Comparison of ENCODE assay signal across 8 cellular contexts in genomic region chr9:13279284-13280162, GRCh38. TPM values are rescaled to one million over a fixed set of nuclear protein-coding genes. Genes with fewer than 3 reads are reported as not detected.
DNase-seq lines count a peak whose midpoint lies in the region; ATAC-seq, FAIRE-seq and TF ChIP-seq lines count a peak whose summit lies in the region.

MPDZ (minus strand) TSS chr9:13279692; CDS start chr9:13250315, 29,377 bp downstream.

- no peak for TF ChIP-seq CTCF in colonic mucosa (IDR thresholded peaks at IDR 0.05)
- TF ChIP-seq CTCF in kidney (IDR thresholded peaks at IDR 0.05; ENCODE audit: borderline replicate concordance, extremely low read depth, insufficient read depth): peak; percentile 1

- peak within 1 kb of the TSS; percentile 40 to 46 for H3K9ac ChIP-seq in colonic mucosa (ENCODE audit: low read depth in 2 of 2, low read length in 2 of 2)
- H3K9ac ChIP-seq in kidney (ENCODE audit: low read length in 2 of 2): peak within 1 kb of the TSS; percentile 30 to 79

- H3K27ac ChIP-seq in colonic mucosa (peak within 1 kb of the TSS; percentile 47), kidney (ENCODE audit: low read depth in 2 of 2, low read length in 2 of 2) (peak within 1 kb of the TSS; percentile 63 to 87)

- no peaks in the 10 kb centered on the region for H3K4me1 ChIP-seq in colonic mucosa
- H3K4me1 ChIP-seq in kidney (ENCODE audit: control insufficient read depth in 1 of 2, insufficient read depth in 1 of 2, low read depth in 1 of 2, low read length in 2 of 2): no peaks in the 10 kb centered on the region

- peak within 1 kb of the TSS; percentile 34 for H3K4me3 ChIP-seq in colonic mucosa
- peak within 1 kb of the TSS; percentile 71 to 79 for H3K4me3 ChIP-seq in kidney (ENCODE audit: low read length in 2 of 2)

- FAIRE-seq in kidney (lab: Jason Lieb, UNC): no peak
- FAIRE-seq in GM19239 (lab: Jason Lieb, UNC): no peak

- no peaks in the 10 kb centered on the region for H3K9me3 ChIP-seq in colonic mucosa
- H3K9me3 ChIP-seq in kidney (ENCODE audit: control insufficient read depth in 1 of 2, low read length in 2 of 2): no peaks in the 10 kb centered on the region

- H3K27me3 ChIP-seq in colonic mucosa: no peaks in the 10 kb centered on the region

- ATAC-seq in HG02981 (IDR thresholded peaks at IDR 0.05; ENCODE audit: unreplicated experiment): no peak

- intact Hi-C loops in colonic mucosa (cut with DNase I): no loop called here
- intact Hi-C loops in kidney (cut with DNase I): no loop called here

- H3K36me3 ChIP-seq in colonic mucosa (no peaks in the 10 kb centered on the region), kidney (ENCODE audit: control insufficient read depth in 1 of 2, insufficient read depth in 2 of 2, low read length in 2 of 2) (no peaks in the 10 kb centered on the region)

- DNase-seq in GM03348 (ENCODE audit: low spot score) (peak; percentile 92), NCI-H460 (ENCODE audit: extremely low read depth, low read depth) (peak; percentile 49), colonic mucosa (peak; percentile 18), kidney (peak; percentile 82), smooth muscle cell of the brain vasculature (ENCODE audit: low read depth, low spot score) (peak; percentile 46), GM19239 (ENCODE audit: insufficient read length, low spot score) (no peak), KG1 (lab: John Stamatoyannopoulos, UW) (no peak)

RNA-seq across cellular contexts. Expression of gene MPDZ, which starts in this region (rescaled TPM):
- total RNA-seq in NCI-H460 (2014; rRNA removed; shearing (Covaris generic)): 13.8 and 14.3 TPM in 2 replicates
- 31.1 and 34.7 TPM in 2 replicates for polyA plus RNA-seq in NCI-H460 (2014; cell fraction: nucleus; rRNA removed)
- total RNA-seq in colonic mucosa: 1 to 10 TPM; 2.3 to 8.1 TPM
- 25.1 TPM for total RNA-seq in kidney
- 18.5 TPM for polyA plus RNA-seq in kidney (ENCODE audit: insufficient read depth, low read depth, low replicate concordance)

Comparison
In these comparisons a context has a peak if more than half of its experiments do, and no peak if none do; other contexts are left out.
1. DNase-seq: peak in GM03348 (single experiment), NCI-H460 (single experiment), colonic mucosa (single experiment), kidney (single experiment) and smooth muscle cell of the brain vasculature (single experiment); none in GM19239 (single experiment) and KG1 (single experiment).